In genomic region chr2:157443090-157443489, GRCh38 we compare ENCODE assay signal across 10 cellular contexts. TPM values are rescaled to one million over a fixed set of nuclear protein-coding genes. Genes with fewer than 3 reads are reported as not detected.
DNase-seq lines count a peak whose midpoint lies in the region; ATAC-seq and TF ChIP-seq lines count a peak whose summit lies in the region.
"Had no signal": no experiment of that assay in that cellular context is flagged by ENCODE, and none has a peak within 500 bp of the region (broad histone marks: within the 10 kb centered on the region; RNA-seq: fewer than 3 reads in every experiment).

No MANE protein-coding gene starts in this region.

- ATAC-seq in right lobe of liver (peak in 1 of 4 donors; percentile 9), PC-3 (no peak)

- peak overlapping the region; percentile 97 for H3K4me2 ChIP-seq in SU-DHL-6 (ENCODE audit: low read depth, low read length, poor library complexity, severe bottlenecking)
- no peak overlapping the region for H3K4me2 ChIP-seq in PC-3 (ENCODE audit: low read length)
- H3K4me2 ChIP-seq: neural progenitor cell had no signal

- H3K4me1 ChIP-seq in right lobe of liver = no peaks in the 10 kb centered on the region
- peaks cover 0 to 7% (median 0%) of the 10 kb centered on the region in 4 donors for H3K4me1 ChIP-seq in tibial nerve
- no peaks in the 10 kb centered on the region for H3K4me1 ChIP-seq in PC-3 (ENCODE audit: insufficient read depth, low read length)
- H3K4me1 ChIP-seq: neural progenitor cell had no signal

- H4K20me1 ChIP-seq in SU-DHL-6 (ENCODE audit: low read depth, low read length) (no peaks in the 10 kb centered on the region), PC-3 (ENCODE audit: low read length) (no peaks in the 10 kb centered on the region)

- H3K4me3 ChIP-seq in SU-DHL-6 (ENCODE audit: insufficient read depth, low read length, poor library complexity, severe bottlenecking) (peak overlapping the region; percentile 69), right lobe of liver (peak overlapping the region; percentile 15 to 41 (median 22)), tibial nerve (peak overlapping the region; percentile 5 to 44 (median 24)), PC-3 (ENCODE audit: low read length) (no peak overlapping the region)
- H3K4me3 ChIP-seq: neural progenitor cell had no signal

- H3K27me3 ChIP-seq in SU-DHL-6 (ENCODE audit: low read length) (no peaks in the 10 kb centered on the region; the same call in 1 of the 2 replicates), right lobe of liver (no peaks in the 10 kb centered on the region), tibial nerve (no peaks in the 10 kb centered on the region), PC-3 (ENCODE audit: low read length) (peaks cover 28% of the 10 kb centered on the region; the same call in 1 of the 2 replicates)
- H3K27me3 ChIP-seq: neural progenitor cell had no signal

- H3K27me3 Mint-ChIP-seq in activated naive CD4-positive, alpha-beta T cell treated with anti-CD3 and anti-CD28 coated beads, Interleukin-2, amount 50 U/mL, for 24 hours = no peaks in the 10 kb centered on the region

- intact Hi-C loops in right lobe of liver (cut with DNase I) = no loop called here
- intact Hi-C loops in PC-3 (cut with micrococcal nuclease) = no loop called here

- no peak for TF ChIP-seq POLR2A in right lobe of liver (IDR thresholded peaks at IDR 0.05)
- no peak for TF ChIP-seq POLR2A in tibial nerve (IDR thresholded peaks at IDR 0.05)

- POLR2A ChIA-PET in PC-3 (lab: Charles Lee; ENCODE audit: unreplicated experiment) = no interaction called here

- H3K27ac ChIP-seq in SU-DHL-6 (ENCODE audit: low read depth, low read length) (peak overlapping the region; percentile 88), right lobe of liver (peak overlapping the region in 2 of 3 donors; percentile 67 to 72), tibial nerve (peak overlapping the region in 2 of 4 donors; percentile 54 to 80), PC-3 (ENCODE audit: low read length) (no peak overlapping the region)
- H3K27ac ChIP-seq: neural progenitor cell had no signal

- H3K9me3 ChIP-seq in SU-DHL-6 (ENCODE audit: insufficient read depth, low read length) (no peaks in the 10 kb centered on the region), right lobe of liver (no peaks in the 10 kb centered on the region), tibial nerve (no peaks in the 10 kb centered on the region), PC-3 (ENCODE audit: low read length) (no peaks in the 10 kb centered on the region)

- H3F3A ChIP-seq in SU-DHL-6 (ENCODE audit: insufficient read depth) (peaks cover 19% of the 10 kb centered on the region), PC-3 (ENCODE audit: low read length, unreplicated experiment) (no peaks in the 10 kb centered on the region)

- no peaks in the 10 kb centered on the region for H3K36me3 ChIP-seq in SU-DHL-6 (ENCODE audit: low read length)
- no peaks in the 10 kb centered on the region for H3K36me3 ChIP-seq in right lobe of liver
- H3K36me3 ChIP-seq in tibial nerve = no peaks in the 10 kb centered on the region
- no peaks in the 10 kb centered on the region for H3K36me3 ChIP-seq in PC-3 (ENCODE audit: low read depth, low read length)
- H3K36me3 ChIP-seq: neural progenitor cell had no signal

- H3K4me3 Mint-ChIP-seq in activated naive CD4-positive, alpha-beta T cell treated with anti-CD3 and anti-CD28 coated beads, Interleukin-2, amount 50 U/mL, for 24 hours = peak overlapping the region; percentile 94
- H3K4me3 Mint-ChIP-seq: neural progenitor cell had no signal

- peaks cover 39% of the 10 kb centered on the region for H3K36me3 Mint-ChIP-seq in activated naive CD4-positive, alpha-beta T cell treated with anti-CD3 and anti-CD28 coated beads, Interleukin-2, amount 50 U/mL, for 24 hours
- H3K36me3 Mint-ChIP-seq: neural progenitor cell had no signal

- no peak for TF ChIP-seq CTCF in SU-DHL-6 (IDR thresholded peaks at IDR 0.05; ENCODE audit: insufficient read depth, low read length, poor library complexity, severe bottlenecking)
- TF ChIP-seq CTCF in right lobe of liver (IDR thresholded peaks at IDR 0.05) = no peak
- TF ChIP-seq CTCF in tibial nerve (IDR thresholded peaks at IDR 0.05) = no peak
- no peak for TF ChIP-seq CTCF in PC-3 (conservative IDR thresholded peaks at IDR 0.05; ENCODE audit: low read depth, low read length)

- H3K4me1 Mint-ChIP-seq in activated naive CD4-positive, alpha-beta T cell treated with anti-CD3 and anti-CD28 coated beads, Interleukin-2, amount 50 U/mL, for 24 hours = peaks cover 41% of the 10 kb centered on the region
- H3K4me1 Mint-ChIP-seq: neural progenitor cell had no signal

- TF ChIP-seq EP300 in tibial nerve (IDR thresholded peaks at IDR 0.05) = no peak

- H3K27ac Mint-ChIP-seq in activated naive CD4-positive, alpha-beta T cell treated with anti-CD3 and anti-CD28 coated beads, Interleukin-2, amount 50 U/mL, for 24 hours = peak overlapping the region; percentile 99
- H3K27ac Mint-ChIP-seq: neural progenitor cell had no signal

- H3K9ac ChIP-seq in SU-DHL-6 (ENCODE audit: low read length) (peak overlapping the region; percentile 76), PC-3 (ENCODE audit: low read length) (no peak overlapping the region)
- H3K9ac ChIP-seq: neural progenitor cell had no signal

- BruUV-seq in PC-3 (replicated peaks; lab: Mats Ljungman, UMichigan) = no TSS peak

- no peaks in the 10 kb centered on the region for H3K9me2 ChIP-seq in SU-DHL-6 (replicated peaks; ENCODE audit: insufficient read depth, low read length)
- H3K9me2 ChIP-seq in PC-3 (replicated peaks; ENCODE audit: low read length) = no peaks in the 10 kb centered on the region

- H3K79me2 ChIP-seq in SU-DHL-6 (ENCODE audit: insufficient read depth, low read length) (peaks cover 57% of the 10 kb centered on the region), PC-3 (ENCODE audit: low read length) (no peaks in the 10 kb centered on the region)

- DNase-seq in activated naive CD4-positive, alpha-beta T cell treated with anti-CD3 and anti-CD28 coated beads, Interleukin-2, amount 50 U/mL, for 16 hours = no peak
- DNase-seq in right lobe of liver = no peak
- no peak for DNase-seq in tibial nerve (ENCODE audit: low spot score in 2 of 2)
- no peak for DNase-seq in SHP77 (lab: John Stamatoyannopoulos, UW)
- DNase-seq in AG08396 (ENCODE audit: low spot score) = no peak
- DNase-seq in PC-3 = no peak
- DNase-seq: NCI-H446 had no signal

- no peaks in the 10 kb centered on the region for H3K9me3 Mint-ChIP-seq in activated naive CD4-positive, alpha-beta T cell treated with anti-CD3 and anti-CD28 coated beads, Interleukin-2, amount 50 U/mL, for 24 hours
- H3K9me3 Mint-ChIP-seq: neural progenitor cell had no signal

- CTCF ChIA-PET in PC-3 (lab: Charles Lee) = no interaction called here

- H2AFZ ChIP-seq in SU-DHL-6 (ENCODE audit: low read depth, low read length, severe bottlenecking) (no peak overlapping the region), PC-3 (ENCODE audit: low read length) (no peak overlapping the region)

RNA-seq across cellular contexts. Expression of gene CYTIP, which starts 0.8 kb away (rescaled TPM):
- total RNA-seq in right lobe of liver = 1 to 10 TPM; 1.1 to 6.0 (median 2.9) TPM
- 1 to 10 TPM; 3.7 to 9.3 (median 8.1) TPM for total RNA-seq in tibial nerve
- total RNA-seq in PC-3 (2014; rRNA removed) = 0.26 TPM in 1 of 2 replicates, not detected in the other
